ENCODE assay signal across 17 cellular contexts in the genomic region with DNA sequence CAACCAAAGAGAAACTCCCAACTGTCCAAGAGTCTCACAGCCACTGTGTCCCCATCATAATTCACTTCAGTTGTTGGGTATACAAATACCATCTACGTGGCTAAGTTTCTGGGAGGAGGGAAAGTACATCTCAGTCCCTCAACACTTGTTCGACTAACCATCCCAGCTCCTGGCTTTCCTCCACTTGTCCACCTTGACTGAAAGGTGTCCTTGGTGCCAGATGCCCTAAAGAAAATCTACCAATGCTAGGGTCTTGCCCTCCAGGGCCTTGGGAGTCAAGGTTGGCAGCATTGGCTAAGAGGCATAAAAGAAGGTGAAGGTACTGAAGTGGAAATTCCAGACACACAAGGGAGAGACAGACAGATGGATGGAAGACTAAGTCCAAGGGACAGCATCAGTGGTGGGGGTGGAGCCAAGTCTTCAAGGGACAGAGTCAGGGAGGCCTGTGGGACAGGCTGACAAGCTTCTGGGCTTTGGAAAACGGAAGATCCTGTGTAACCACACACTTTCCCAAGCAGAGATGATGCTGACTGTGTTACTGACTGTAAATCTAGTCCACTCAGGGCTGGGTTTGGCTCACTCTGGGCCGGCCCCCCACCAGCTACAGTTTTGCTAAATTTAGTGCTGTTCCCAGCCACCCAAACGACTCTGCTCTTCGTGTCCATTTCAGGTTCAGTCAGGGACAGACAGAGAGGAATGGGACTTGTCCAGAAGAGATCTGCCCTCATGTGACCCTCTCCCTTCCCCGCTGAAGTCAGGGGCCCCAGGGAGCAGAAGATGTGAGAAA.
DNase-seq lines count a peak whose midpoint lies in the region; ATAC-seq, FAIRE-seq and TF ChIP-seq lines count a peak whose summit lies in the region.
"Had no signal": no experiment of that assay in that cellular context is flagged by ENCODE, and none has a peak within 500 bp of the region (broad histone marks: within the 10 kb centered on the region; RNA-seq: fewer than 3 reads in every experiment).

No MANE protein-coding gene starts in this region.

- H3K9ac ChIP-seq in mammary epithelial cell (ENCODE audit: insufficient read depth, low read length) = no peak overlapping the region

- H3K27ac Mint-ChIP-seq in MCF 10A (ENCODE audit: low read depth, unreplicated experiment) = peak overlapping the region; percentile 59

- H3K36me3 Mint-ChIP-seq in MCF 10A (ENCODE audit: insufficient read depth, unreplicated experiment) = peaks cover 33% of the 10 kb centered on the region

- FAIRE-seq in frontal cortex (lab: Jason Lieb, UNC) = no peak
- FAIRE-seq: GM12891, H1, keratinocyte had no signal

- H3K4me1 Mint-ChIP-seq in MCF 10A (ENCODE audit: insufficient read depth, unreplicated experiment) = peaks cover 49% of the 10 kb centered on the region

- H3K27me3 ChIP-seq in mammary epithelial cell (ENCODE audit: insufficient read depth, low read length) (no peaks in the 10 kb centered on the region), breast epithelium (no peaks in the 10 kb centered on the region), lung (ENCODE audit: control insufficient read depth, insufficient read depth) (no peaks in the 10 kb centered on the region)
- H3K27me3 ChIP-seq: colonic mucosa, vagina had no signal

- TF ChIP-seq POLR2A in breast epithelium (IDR thresholded peaks at IDR 0.05) (no peak), GM18505 (IDR thresholded peaks at IDR 0.05; ENCODE audit: borderline replicate concordance, extremely low read depth, insufficient read depth, insufficient read length) (no peak)

- 88% methylated on average over 7 of the region's 7 CpGs for WGBS in mammary epithelial cell (ENCODE audit: low coverage, missing lambda C conversion rate)
- 62 to 79% methylated on average over 7 of the region's 7 CpGs for WGBS in lung, 2 donors

- H3K4me3 ChIP-seq in mammary epithelial cell (replicated peaks in 1 of 3; ENCODE audit: insufficient read depth in 1 of 3, low read depth in 2 of 3, low read length in 3 of 3) (no peak overlapping the region), breast epithelium (no peak overlapping the region), lung (no peak overlapping the region)
- H3K4me3 ChIP-seq: colonic mucosa, smooth muscle cell, vagina had no signal

- POLR2A ChIA-PET in MCF 10A (lab: Yijun Ruan, JAX) = interaction anchor here (0.7 to 6.5 kb wide), 5 partner anchors 11 to 27 kb away, joined by 3 to 110 read pairs (median 30); no protein-coding TSS in a partner anchor

- H3K27ac ChIP-seq in mammary epithelial cell (ENCODE audit: insufficient read depth, low read depth, low read length) (no peak overlapping the region), breast epithelium (peak overlapping the region; percentile 43 to 68), lung (ENCODE audit: low read depth in 1 of 2, low read length in 1 of 2) (peak overlapping the region; percentile 54 to 82)
- H3K27ac ChIP-seq: colonic mucosa had no signal

- peaks cover 77% of the 10 kb centered on the region for H3K79me2 ChIP-seq in mammary epithelial cell (ENCODE audit: insufficient read depth, low read length)

- CTCF ChIA-PET in MCF 10A (lab: Yijun Ruan, JAX) = interaction anchor here (0.6 to 4.3 kb wide), 7 partner anchors 17 to 151 kb away, joined by 3 to 46 read pairs (median 4); no protein-coding TSS in a partner anchor
- CTCF ChIA-PET in mammary epithelial cell (lab: Charles Lee; ENCODE audit: low non-redundant PET) = no interaction called here

- no peak overlapping the region for H3K4me2 ChIP-seq in mammary epithelial cell (ENCODE audit: insufficient read depth, low read depth, low read length)
- H3K4me2 ChIP-seq: smooth muscle cell had no signal

- DNase-seq in MCF 10A (ENCODE audit: unreplicated experiment) (no peak), mammary epithelial cell (no peak), breast epithelium (ENCODE audit: low spot score in 2 of 2) (no peak), lung (ENCODE audit: low spot score) (no peak), frontal cortex (ENCODE audit: low spot score in 2 of 2) (no peak)
- DNase-seq in stimulated activated naive CD4-positive, alpha-beta T cell (lab: John Stamatoyannopoulos, UW) = no peak
- DNase-seq: colonic mucosa, NCI-H1048, NCI-H446 treated with DMSO at 0.1 percent for 48 hours, T-helper 9 cell had no signal

- H3K36me3 ChIP-seq in mammary epithelial cell (ENCODE audit: insufficient read depth, low read length) = peaks cover 3% of the 10 kb centered on the region
- H3K36me3 ChIP-seq in breast epithelium = no peaks in the 10 kb centered on the region
- H3K36me3 ChIP-seq in lung (ENCODE audit: control insufficient read depth in 2 of 2, insufficient read depth in 2 of 2, low read length in 2 of 2) = peaks cover 0 to 6% of the 10 kb centered on the region in 2 donors
- H3K36me3 ChIP-seq: colonic mucosa, vagina had no signal

- H3K9me3 Mint-ChIP-seq in MCF 10A (ENCODE audit: unreplicated experiment) = no peaks in the 10 kb centered on the region

- H3K4me1 ChIP-seq in mammary epithelial cell (ENCODE audit: insufficient read depth, low read length) = peaks cover 33% of the 10 kb centered on the region
- peaks cover 0 to 7% of the 10 kb centered on the region in 2 donors for H3K4me1 ChIP-seq in breast epithelium
- peaks cover 27 to 47% of the 10 kb centered on the region in 2 donors for H3K4me1 ChIP-seq in lung (ENCODE audit: control insufficient read depth in 2 of 2, insufficient read depth in 2 of 2, low read length in 2 of 2)

- TF ChIP-seq CTCF in MCF 10A (IDR thresholded peaks at IDR 0.05; ENCODE audit: unreplicated experiment) (no peak), mammary epithelial cell (conservative IDR thresholded peaks at IDR 0.05 in 1 of 2, IDR thresholded peaks at IDR 0.05 in 1 of 2; ENCODE audit: extremely low read depth in 1 of 2, insufficient read depth in 1 of 2, low read depth in 1 of 2, low read length in 2 of 2) (no peak), breast epithelium (IDR thresholded peaks at IDR 0.05) (no peak), lung (IDR thresholded peaks at IDR 0.05; ENCODE audit: control extremely low read depth, extremely low read depth) (no peak)

- no peaks in the 10 kb centered on the region for H3K9me3 ChIP-seq in mammary epithelial cell (replicated peaks; ENCODE audit: insufficient read depth, low read length)
- H3K9me3 ChIP-seq in breast epithelium = no peaks in the 10 kb centered on the region
- no peaks in the 10 kb centered on the region for H3K9me3 ChIP-seq in lung (ENCODE audit: control insufficient read depth in 2 of 2, insufficient read depth in 1 of 2, low read length in 1 of 2)
- H3K9me3 ChIP-seq: colonic mucosa, vagina had no signal

- intact Hi-C loops in MCF 10A (cut with micrococcal nuclease) = no loop called here
- intact Hi-C loops in mammary epithelial cell (cut with micrococcal nuclease) = no loop called here
- intact Hi-C loops in breast epithelium (cut with DNase I; ENCODE audit: low total_unique reads) = no loop called here

- H4K20me1 ChIP-seq in mammary epithelial cell (ENCODE audit: insufficient read depth, low read length) = no peaks in the 10 kb centered on the region

- ATAC-seq in lung (ENCODE audit: insufficient read depth, low FRiP score) (peak; percentile 12), GM18505 (IDR thresholded peaks at IDR 0.05; ENCODE audit: unreplicated experiment) (no peak), GM21381 (IDR thresholded peaks at IDR 0.05; ENCODE audit: unreplicated experiment) (no peak)

- H3K4me3 Mint-ChIP-seq in MCF 10A (ENCODE audit: unreplicated experiment) = no peak overlapping the region

- H2AFZ ChIP-seq in mammary epithelial cell (ENCODE audit: low read depth, low read length) = no peak overlapping the region

- dilution Hi-C loops in mammary epithelial cell (cut with HindIII; ENCODE audit: low sequenced_read_pairs) = no loop called here

- no peaks in the 10 kb centered on the region for H3K27me3 Mint-ChIP-seq in MCF 10A (ENCODE audit: insufficient read depth, unreplicated experiment)

- in situ Hi-C loops in mammary epithelial cell (cut with MboI; ENCODE audit: low sequenced_read_pairs in 2 of 2) = no loop called here

- no TSS peak for BruUV-seq in MCF 10A (replicated peaks; lab: Mats Ljungman, UMichigan)
- no TSS peak for BruUV-seq in mammary epithelial cell (replicated peaks; lab: Mats Ljungman, UMichigan)
